Comparison of ENCODE assay signal across 8 cellular contexts in genomic region chr17:75859358-75859757, GRCh38. TPM values are rescaled to one million over a fixed set of nuclear protein-coding genes. Genes with fewer than 3 reads are reported as not detected.
A peak's percentile ranks its signal among the peaks of the same experiment; 100 is the strongest.
DNase-seq lines count a peak whose midpoint lies in the region; ATAC-seq and TF ChIP-seq lines count a peak whose summit lies in the region.
"Not testable (repeated sequence)": the region's sequence is repeated elsewhere in the genome, so short reads cannot be mapped to it uniquely, and the experiment has no call there.

No MANE protein-coding gene starts in this region.

- H3K36me3 ChIP-seq in MM.1S (replicated peaks; ENCODE audit: insufficient read depth, low read length); esophagus muscularis mucosa; right lobe of liver; upper lobe of right lung: not testable (repeated sequence)

- not testable (repeated sequence) for H3K4me3 Mint-ChIP-seq in CD14-positive monocyte; activated CD4-positive, alpha-beta T cell treated with anti-CD3 and anti-CD28 coated beads, Interleukin-2, amount 10 ng/mL, durations not matched to agents 24 days and 14 days; activated naive CD4-positive, alpha-beta T cell treated with anti-CD3 and anti-CD28 coated beads, Interleukin-2, amount 50 U/mL, for 24 hours

- H3K27me3 ChIP-seq in MM.1S (replicated peaks; ENCODE audit: insufficient read depth, low read length); esophagus muscularis mucosa; right lobe of liver; upper lobe of right lung: not testable (repeated sequence)

- TF ChIP-seq CTCF in CD14-positive monocyte (IDR thresholded peaks at IDR 0.05); MM.1S (IDR thresholded peaks at IDR 0.05; ENCODE audit: low read length); esophagus muscularis mucosa (IDR thresholded peaks at IDR 0.05); right lobe of liver (IDR thresholded peaks at IDR 0.05); upper lobe of right lung (IDR thresholded peaks at IDR 0.05): not testable (repeated sequence)

- not testable (repeated sequence) for H3K27me3 Mint-ChIP-seq in CD14-positive monocyte (ENCODE audit: low read depth in 3 of 3); activated CD4-positive, alpha-beta T cell treated with anti-CD3 and anti-CD28 coated beads, Interleukin-2, amount 10 ng/mL, durations not matched to agents 24 days and 14 days; activated naive CD4-positive, alpha-beta T cell treated with anti-CD3 and anti-CD28 coated beads, Interleukin-2, amount 50 U/mL, for 24 hours

- not testable (repeated sequence) for ATAC-seq in right lobe of liver, upper lobe of right lung

- intact Hi-C loops in CD14-positive monocyte (cut with micrococcal nuclease) = loop anchor here in 1 of 2 donors (5.0 kb wide), 2 partner anchors 38 to 82 kb away; partner anchors contain the start of gene TRIM65
- intact Hi-C loops in activated CD4-positive, alpha-beta T cell treated with anti-CD3 and anti-CD28 coated beads, Interleukin-2, amount 10 ng/mL, durations not matched to agents 24 days and 14 days (cut with micrococcal nuclease); esophagus muscularis mucosa (cut with DNase I); right lobe of liver (cut with DNase I); upper lobe of right lung (cut with DNase I): not testable (repeated sequence)

- H3F3A ChIP-seq in MM.1S (ENCODE audit: insufficient read depth, low read length) = peaks cover 16% of the 10 kb centered on the region

- H3K4me3 ChIP-seq in MM.1S (ENCODE audit: low read length); esophagus muscularis mucosa; right lobe of liver; skin epidermis; upper lobe of right lung: not testable (repeated sequence)

- TF ChIP-seq POLR2A in esophagus muscularis mucosa (IDR thresholded peaks at IDR 0.05; ENCODE audit: low read depth); right lobe of liver (IDR thresholded peaks at IDR 0.05): not testable (repeated sequence)

- not testable (repeated sequence) for H3K36me3 Mint-ChIP-seq in CD14-positive monocyte; activated CD4-positive, alpha-beta T cell treated with anti-CD3 and anti-CD28 coated beads, Interleukin-2, amount 10 ng/mL, durations not matched to agents 24 days and 14 days (ENCODE audit: low read depth); activated naive CD4-positive, alpha-beta T cell treated with anti-CD3 and anti-CD28 coated beads, Interleukin-2, amount 50 U/mL, for 24 hours

- H3K4me1 ChIP-seq in MM.1S (ENCODE audit: low read length) = peaks cover 20% of the 10 kb centered on the region
- H3K4me1 ChIP-seq in esophagus muscularis mucosa = peaks cover 33 to 56% (median 49%) of the 10 kb centered on the region in 4 donors
- not testable (repeated sequence) for H3K4me1 ChIP-seq in right lobe of liver
- H3K4me1 ChIP-seq in upper lobe of right lung = peaks cover 19% of the 10 kb centered on the region

- 91% methylated on average over 10 of the region's 10 CpGs for WGBS in esophagus muscularis mucosa
- WGBS in right lobe of liver (ENCODE audit: insufficient coverage, low coverage, low lambda C conversion rate, missing lambda C conversion rate) = 82% methylated on average over 10 of the region's 10 CpGs

- not testable (repeated sequence) for H4K20me1 ChIP-seq in MM.1S (ENCODE audit: insufficient read depth, low read length)

- not testable (repeated sequence) for H3K9me2 ChIP-seq in MM.1S (replicated peaks; ENCODE audit: insufficient read depth, low read length)

- H3K79me2 ChIP-seq in MM.1S (ENCODE audit: low read length) = peaks cover 15% of the 10 kb centered on the region

- not testable (repeated sequence) for H2AFZ ChIP-seq in MM.1S (ENCODE audit: low read length)

- H3K27ac Mint-ChIP-seq in CD14-positive monocyte = peak overlapping the region; percentile 85 to 95 (median 93)
- H3K27ac Mint-ChIP-seq in activated CD4-positive, alpha-beta T cell treated with anti-CD3 and anti-CD28 coated beads, Interleukin-2, amount 10 ng/mL, durations not matched to agents 24 days and 14 days = peak overlapping the region; percentile 72
- peak overlapping the region; percentile 35 for H3K27ac Mint-ChIP-seq in activated naive CD4-positive, alpha-beta T cell treated with anti-CD3 and anti-CD28 coated beads, Interleukin-2, amount 50 U/mL, for 24 hours

- not testable (repeated sequence) for H3K9me3 ChIP-seq in MM.1S (replicated peaks; ENCODE audit: insufficient read depth, low read length); esophagus muscularis mucosa; right lobe of liver; upper lobe of right lung

- H3K4me2 ChIP-seq in MM.1S (ENCODE audit: low read depth, low read length) = not testable (repeated sequence)

- TF ChIP-seq EP300 in esophagus muscularis mucosa (IDR thresholded peaks at IDR 0.05) = not testable (repeated sequence)

- not testable (repeated sequence) for DNase-seq in CD14-positive monocyte (ENCODE audit: low spot score); MM.1S; activated CD4-positive, alpha-beta T cell treated with anti-CD3 and anti-CD28 coated beads, Interleukin-2, amount 10 ng/mL, durations not matched to agents 24 days and 14 days; esophagus muscularis mucosa (ENCODE audit: extremely low spot score); right lobe of liver; upper lobe of right lung

- H3K9me3 Mint-ChIP-seq in CD14-positive monocyte; activated CD4-positive, alpha-beta T cell treated with anti-CD3 and anti-CD28 coated beads, Interleukin-2, amount 10 ng/mL, durations not matched to agents 24 days and 14 days; activated naive CD4-positive, alpha-beta T cell treated with anti-CD3 and anti-CD28 coated beads, Interleukin-2, amount 50 U/mL, for 24 hours: not testable (repeated sequence)

- H3K27ac ChIP-seq in MM.1S (ENCODE audit: low read length) (peak overlapping the region; percentile 74; the same call in 1 of the 2 replicates), esophagus muscularis mucosa (replicated peaks in 1 of 4) (peak overlapping the region; percentile 55 to 63 (median 60)), right lobe of liver (peak overlapping the region; percentile 61 to 72 (median 70)), skin epidermis (peak overlapping the region in 14 of 21 experiments; percentile 32 to 78 (median 55)), upper lobe of right lung (peak overlapping the region; percentile 80)

- H3K4me1 Mint-ChIP-seq in CD14-positive monocyte = peaks cover 38% of the 10 kb centered on the region
- H3K4me1 Mint-ChIP-seq in activated CD4-positive, alpha-beta T cell treated with anti-CD3 and anti-CD28 coated beads, Interleukin-2, amount 10 ng/mL, durations not matched to agents 24 days and 14 days = peaks cover 37% of the 10 kb centered on the region
- peaks cover 25% of the 10 kb centered on the region for H3K4me1 Mint-ChIP-seq in activated naive CD4-positive, alpha-beta T cell treated with anti-CD3 and anti-CD28 coated beads, Interleukin-2, amount 50 U/mL, for 24 hours

- not testable (repeated sequence) for H3K9ac ChIP-seq in MM.1S (ENCODE audit: low read length)

RNA-seq across cellular contexts. Expression of gene WBP2, which starts 4.2 kb away (rescaled TPM):
- 10 to 100 TPM; 62.4 to 93.3 TPM for polyA plus RNA-seq in CD14-positive monocyte
- total RNA-seq in activated CD4-positive, alpha-beta T cell treated with anti-CD3 and anti-CD28 coated beads, Interleukin-2, amount 10 ng/mL, durations not matched to agents 24 days and 14 days = 68.9 and 70.0 TPM in 2 replicates
- 10 to 100 TPM; 48.2 to 95.8 (median 85.2) TPM for total RNA-seq in esophagus muscularis mucosa
- total RNA-seq in right lobe of liver = 10 to 100 TPM; 57.5 to 99.2 (median 68.7) TPM
- 156 TPM for total RNA-seq in upper lobe of right lung

RNA-seq across cellular contexts. Expression of gene UNC13D, which starts 15.2 kb away (rescaled TPM):
- 10 to 100 TPM; 28.4 to 53.3 TPM for polyA plus RNA-seq in CD14-positive monocyte
- total RNA-seq in activated CD4-positive, alpha-beta T cell treated with anti-CD3 and anti-CD28 coated beads, Interleukin-2, amount 10 ng/mL, durations not matched to agents 24 days and 14 days = 158 and 161 TPM in 2 replicates
- total RNA-seq in esophagus muscularis mucosa = 1 to 10 TPM; 5.9 to 10.0 (median 9.0) TPM
- 10 to 100 TPM in 3 of 6 experiments, 1 to 10 TPM in 3; 3.4 to 12.5 (median 10.7) TPM for total RNA-seq in right lobe of liver
- total RNA-seq in upper lobe of right lung = 145 TPM

RNA-seq across cellular contexts. Expression of gene TRIM47, which starts 19.0 kb away (rescaled TPM):
- polyA plus RNA-seq in CD14-positive monocyte = not detected
- total RNA-seq in activated CD4-positive, alpha-beta T cell treated with anti-CD3 and anti-CD28 coated beads, Interleukin-2, amount 10 ng/mL, durations not matched to agents 24 days and 14 days = 25.2 and 33.2 TPM in 2 replicates
- total RNA-seq in esophagus muscularis mucosa (100 to 1,000 TPM in 1 of 4 donors, 10 to 100 TPM in 3; 67.8 to 147 (median 81.9) TPM), right lobe of liver (10 to 100 TPM in 5 of 6 experiments, 1 to 10 TPM in 1; 9.1 to 27.0 (median 21.5) TPM), upper lobe of right lung (31.0 TPM)

RNA-seq across cellular contexts. Expression of gene TRIM65, which starts 37.4 kb away (rescaled TPM):
- 1 to 10 TPM; 5.6 to 5.9 TPM for polyA plus RNA-seq in CD14-positive monocyte
- total RNA-seq in activated CD4-positive, alpha-beta T cell treated with anti-CD3 and anti-CD28 coated beads, Interleukin-2, amount 10 ng/mL, durations not matched to agents 24 days and 14 days = 47.6 and 48.1 TPM in 2 replicates
- 10 to 100 TPM; 13.3 to 36.4 (median 27.4) TPM for total RNA-seq in esophagus muscularis mucosa
- 1 to 10 TPM; 5.9 to 8.1 (median 7.6) TPM for total RNA-seq in right lobe of liver
- 28.7 TPM for total RNA-seq in upper lobe of right lung

RNA-seq across cellular contexts. Expression of gene MRPL38, which starts 45.3 kb away (rescaled TPM):
- polyA plus RNA-seq in CD14-positive monocyte = 10 to 100 TPM; 27.8 to 36.0 TPM
- 151 and 157 TPM in 2 replicates for total RNA-seq in activated CD4-positive, alpha-beta T cell treated with anti-CD3 and anti-CD28 coated beads, Interleukin-2, amount 10 ng/mL, durations not matched to agents 24 days and 14 days
- total RNA-seq in esophagus muscularis mucosa (10 to 100 TPM; 32.5 to 61.7 (median 44.1) TPM), right lobe of liver (10 to 100 TPM; 46.1 to 79.8 (median 57.3) TPM), upper lobe of right lung (85.5 TPM)

Comparison
In these comparisons a context has a peak if more than half of its experiments do, and no peak if none do; other contexts are left out.
1. H3K27ac Mint-ChIP-seq: peak in every context shown above with its lines; median percentile 93 in CD14-positive monocyte; 72 in activated CD4-positive, alpha-beta T cell treated with anti-CD3 and anti-CD28 coated beads, Interleukin-2, amount 10 ng/mL, durations not matched to agents 24 days and 14 days; 35 in activated naive CD4-positive, alpha-beta T cell treated with anti-CD3 and anti-CD28 coated beads, Interleukin-2, amount 50 U/mL, for 24 hours.
2. RNA of gene UNC13D, which starts 15.2 kb away (total RNA-seq): 158 to 161 TPM in activated CD4-positive, alpha-beta T cell treated with anti-CD3 and anti-CD28 coated beads, Interleukin-2, amount 10 ng/mL, durations not matched to agents 24 days and 14 days and 145 TPM in upper lobe of right lung (single experiment); 3.4 to 12.5 TPM in right lobe of liver and 5.9 to 10.0 TPM in esophagus muscularis mucosa; every median in the first group is over 10 times any median in the second.
3. Peak in every context shown above with its lines, with median percentiles within 50 percentile points of each other: H3K27ac ChIP-seq.